24 cellular contexts compared by ENCODE assay signal in genomic region chr21:42797522-42797921, GRCh38.
"Had no signal": no experiment of that assay in that cellular context is flagged by ENCODE, and none has a peak within 500 bp of the region (broad histone marks: within the 10 kb centered on the region; RNA-seq: fewer than 3 reads in every experiment).

No MANE protein-coding gene starts in this region.

- DNase-seq: activated CD4-positive, alpha-beta memory T cell treated with anti-CD3 and anti-CD28 coated beads, Interleukin-2, amount 10 ng/mL, durations not matched to agents 7 days and 5 days; activated CD4-positive, alpha-beta T cell treated with anti-CD3 and anti-CD28 coated beads for 1 hour; activated CD4-positive, alpha-beta T cell treated with anti-CD3 and anti-CD28 coated beads for 4 hours; activated CD4-positive, alpha-beta T cell treated with anti-CD3 and anti-CD28 coated beads, Interleukin-2, amount 10 ng/mL, durations not matched to agents 7 days and 5 days; activated CD4-positive, alpha-beta T cell treated with anti-CD3 and anti-CD28 coated beads, Interleukin-2, amount 50 U/mL, for 4 hours; activated effector memory CD4-positive, alpha-beta T cell treated with Interleukin-2 at 50 U/mL for 16 hours; activated gamma-delta T cell treated with Interleukin-2 at 50 U/mL for 16 hours; activated naive CD4-positive, alpha-beta T cell treated with anti-CD3 and anti-CD28 coated beads, Interleukin-2, amount 50 U/mL, for 16 hours; activated naive CD4-positive, alpha-beta T cell treated with Interleukin-2 at 50 U/mL for 16 hours; activated T-cell treated with anti-CD3 and anti-CD28 coated beads, Interleukin-2, amount 50 U/mL, for 4 hours; amygdala; aorta; body of pancreas; caudate nucleus; cortex of kidney; dermis blood vessel endothelial cell; effector CD4-positive, alpha-beta T cell; effector memory CD8-positive, alpha-beta T cell; foreskin fibroblast; glutamatergic neuron; T-helper 2 cell had no signal

- H3K36me3 Mint-ChIP-seq: activated naive CD8-positive, alpha-beta T cell had no signal

- H3K4me3 Mint-ChIP-seq: activated CD4-positive, alpha-beta memory T cell treated with anti-CD3 and anti-CD28 coated beads, Interleukin-2, amount 10 ng/mL, durations not matched to agents 7 days and 5 days; activated CD4-positive, alpha-beta T cell treated with anti-CD3 and anti-CD28 coated beads, Interleukin-2, amount 10 ng/mL, durations not matched to agents 7 days and 5 days; activated naive CD8-positive, alpha-beta T cell; activated T-cell treated with anti-CD3 and anti-CD28 coated beads, Interleukin-2, amount 50 U/mL, for 4 hours; activated T-helper 17 cell treated with anti-CD3 and anti-CD28 coated beads, Interleukin-2, amount 50 U/mL, for 72 hours; effector memory CD8-positive, alpha-beta T cell had no signal

- H3K4me1 ChIP-seq: body of pancreas had no signal

- H3K27ac Mint-ChIP-seq: activated CD4-positive, alpha-beta memory T cell treated with anti-CD3 and anti-CD28 coated beads, Interleukin-2, amount 10 ng/mL, durations not matched to agents 7 days and 5 days; activated CD4-positive, alpha-beta T cell treated with anti-CD3 and anti-CD28 coated beads, Interleukin-2, amount 10 ng/mL, durations not matched to agents 7 days and 5 days; activated naive CD8-positive, alpha-beta T cell; activated T-helper 17 cell treated with anti-CD3 and anti-CD28 coated beads, Interleukin-2, amount 50 U/mL, for 72 hours; effector memory CD8-positive, alpha-beta T cell had no signal

- H3K9me3 ChIP-seq: body of pancreas had no signal

- H3K27me3 Mint-ChIP-seq: activated naive CD8-positive, alpha-beta T cell; activated T-helper 17 cell treated with anti-CD3 and anti-CD28 coated beads, Interleukin-2, amount 50 U/mL, for 72 hours had no signal

- H3K27ac ChIP-seq: body of pancreas had no signal

- ATAC-seq: activated T-cell treated with anti-CD3 and anti-CD28 coated beads, Interleukin-2, amount 50 U/mL, for 4 hours; activated T-helper 17 cell treated with anti-CD3 and anti-CD28 coated beads, Interleukin-2, amount 50 U/mL, for 72 hours; body of pancreas; effector memory CD8-positive, alpha-beta T cell; esophagus mucosa had no signal

- H3K4me3 ChIP-seq: body of pancreas had no signal

- H3K9me3 Mint-ChIP-seq: activated CD4-positive, alpha-beta memory T cell treated with anti-CD3 and anti-CD28 coated beads, Interleukin-2, amount 10 ng/mL, durations not matched to agents 7 days and 5 days; activated CD4-positive, alpha-beta T cell treated with anti-CD3 and anti-CD28 coated beads, Interleukin-2, amount 10 ng/mL, durations not matched to agents 7 days and 5 days; activated T-cell treated with anti-CD3 and anti-CD28 coated beads, Interleukin-2, amount 50 U/mL, for 4 hours; activated T-helper 17 cell treated with anti-CD3 and anti-CD28 coated beads, Interleukin-2, amount 50 U/mL, for 72 hours; effector memory CD8-positive, alpha-beta T cell had no signal
